ENCODE assay signal across 8 cellular contexts in the genomic region with DNA sequence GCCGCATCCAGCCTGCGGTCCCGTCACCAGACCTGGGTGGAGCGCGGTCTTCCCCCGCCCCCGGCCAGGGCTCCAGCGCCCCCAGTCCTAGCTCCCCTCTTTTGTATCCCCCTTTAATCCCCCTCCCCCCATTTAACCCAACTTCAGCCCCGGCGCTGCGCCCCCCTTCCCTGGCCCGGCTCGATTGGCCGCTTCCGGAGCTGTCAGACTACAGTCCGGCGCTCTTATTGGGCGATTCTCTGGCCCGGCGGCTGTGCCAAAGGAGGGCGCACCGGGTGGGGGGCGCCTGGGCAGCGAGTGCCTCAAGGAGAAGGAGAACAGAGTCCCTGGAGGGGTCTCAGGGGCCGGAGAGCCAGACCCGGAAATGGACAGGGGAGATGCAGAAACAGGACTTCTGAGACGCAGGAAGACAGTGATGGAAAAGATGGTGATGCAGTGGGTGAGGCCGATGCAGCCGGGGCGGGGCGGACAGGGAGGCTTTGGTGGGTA. TPM values are rescaled to one million over a fixed set of nuclear protein-coding genes. Genes with fewer than 3 reads are reported as not detected.
DNase-seq lines count a peak whose midpoint lies in the region; ATAC-seq and TF ChIP-seq lines count a peak whose summit lies in the region.

No MANE protein-coding gene starts in this region.

- no peak for ATAC-seq in RWPE2 (ENCODE audit: low read depth)
- ATAC-seq in HG02870 (IDR thresholded peaks at IDR 0.05; ENCODE audit: unreplicated experiment): no peak
- ATAC-seq in esophagus mucosa: no peak

- H3K36me3 ChIP-seq in BLaER1: no peaks in the 10 kb centered on the region
- no peaks in the 10 kb centered on the region for H3K36me3 ChIP-seq in RWPE2 (ENCODE audit: low read depth)
- no peaks in the 10 kb centered on the region for H3K36me3 ChIP-seq in neuronal stem cell (replicated peaks in 1 of 2; ENCODE audit: control insufficient read depth in 2 of 2, insufficient read depth in 2 of 2, low read length in 2 of 2)

- H4K20me1 ChIP-seq in BLaER1: no peaks in the 10 kb centered on the region

- H3K79me1 ChIP-seq in neuronal stem cell (ENCODE audit: low read depth, low read length): no peaks in the 10 kb centered on the region

- no CpG with 5 or more reads among the region's 31 CpGs for WGBS in neuronal stem cell (ENCODE audit: extremely low coverage in 2 of 2, insufficient read length in 2 of 2, insufficient replicate concordance in 1 of 2), 2 donors

- H3K23ac ChIP-seq in neuronal stem cell (ENCODE audit: low read depth, low read length, poor library complexity): no peak overlapping the region

- peak overlapping the region; percentile 97 for H3K18ac ChIP-seq in neuronal stem cell (ENCODE audit: low read length)

- H2BK5ac ChIP-seq in neuronal stem cell (ENCODE audit: low read length): no peak overlapping the region

- H4K91ac ChIP-seq in neuronal stem cell (ENCODE audit: low read depth, low read length, poor library complexity): no peak overlapping the region

- H3K27me3 ChIP-seq in BLaER1: peaks cover 54% of the 10 kb centered on the region
- peaks cover 55% of the 10 kb centered on the region for H3K27me3 ChIP-seq in RWPE2 (ENCODE audit: insufficient read depth, poor library complexity, severe bottlenecking)
- H3K27me3 ChIP-seq in neuronal stem cell (ENCODE audit: control insufficient read depth in 3 of 3, insufficient read depth in 3 of 3, low read depth in 1 of 3, low read length in 3 of 3): peaks cover 9 to 62% (median 35%) of the 10 kb centered on the region in 3 experiments

- no peak overlapping the region for H2BK120ac ChIP-seq in neuronal stem cell (ENCODE audit: low read depth, low read length)

- no peak overlapping the region for H3K27ac ChIP-seq in BLaER1
- no peak overlapping the region for H3K27ac ChIP-seq in RWPE2 (ENCODE audit: poor library complexity, severe bottlenecking)
- no peak overlapping the region for H3K27ac ChIP-seq in neuronal stem cell (replicated peaks; ENCODE audit: low read length)

- H3K4me2 ChIP-seq in BLaER1 (peak overlapping the region; percentile 100), neuronal stem cell (ENCODE audit: insufficient read depth, low read length, poor library complexity, severe bottlenecking) (peak overlapping the region; percentile 96)

- H4K8ac ChIP-seq in neuronal stem cell (ENCODE audit: low read depth, low read length): no peak overlapping the region

- H2AK5ac ChIP-seq in neuronal stem cell (ENCODE audit: low read depth, low read length): no peak overlapping the region

- H3K9me3 ChIP-seq in BLaER1: peaks cover 12% of the 10 kb centered on the region; the same call in 1 of the 2 replicates
- H3K9me3 ChIP-seq in RWPE2 (ENCODE audit: severe bottlenecking): no peaks in the 10 kb centered on the region
- H3K9me3 ChIP-seq in neuronal stem cell (replicated peaks in 1 of 2; ENCODE audit: control insufficient read depth in 2 of 2, insufficient read depth in 1 of 2, low read depth in 1 of 2, low read length in 2 of 2): peaks cover 0 to 2% of the 10 kb centered on the region in 2 donors

- no peak overlapping the region for H2BK15ac ChIP-seq in neuronal stem cell (ENCODE audit: low read length)

- H2AFZ ChIP-seq in neuronal stem cell (ENCODE audit: low read length): peak overlapping the region; percentile 100

- DNase-seq in RWPE2 (ENCODE audit: low spot score) (no peak), fibroblast of villous mesenchyme (ENCODE audit: low read depth) (no peak), neuronal stem cell (ENCODE audit: low spot score) (peak; percentile 60), hepatic stellate cell (ENCODE audit: low spot score) (no peak), inferior parietal cortex (ENCODE audit: extremely low spot score) (no peak)

- H3K9ac ChIP-seq in BLaER1: peak overlapping the region; percentile 62
- peak overlapping the region; percentile 74 for H3K9ac ChIP-seq in neuronal stem cell (ENCODE audit: low read depth, low read length, poor library complexity)

- TF ChIP-seq CTCF in RWPE2 (IDR thresholded peaks at IDR 0.05; ENCODE audit: poor library complexity, severe bottlenecking) (no peak), fibroblast of villous mesenchyme (IDR thresholded peaks at IDR 0.05; ENCODE audit: insufficient read depth, low read depth, low read length) (no peak)

- H3K4me3 ChIP-seq in BLaER1 (peak overlapping the region; percentile 71), RWPE2 (ENCODE audit: severe bottlenecking) (peak overlapping the region; percentile 34), fibroblast of villous mesenchyme (ENCODE audit: low read depth, low read length) (peak overlapping the region; percentile 57), neuronal stem cell (ENCODE audit: low read length in 2 of 2) (peak overlapping the region; percentile 55 to 89)

- no peak overlapping the region for H2BK12ac ChIP-seq in neuronal stem cell (ENCODE audit: low read length)

- no peak overlapping the region for H3K14ac ChIP-seq in neuronal stem cell (ENCODE audit: low read length)

- no peak overlapping the region for H3K4ac ChIP-seq in neuronal stem cell (ENCODE audit: low read length)

- peaks cover 19% of the 10 kb centered on the region for H3K4me1 ChIP-seq in BLaER1
- H3K4me1 ChIP-seq in RWPE2 (ENCODE audit: insufficient read depth, poor library complexity, severe bottlenecking): no peaks in the 10 kb centered on the region
- peaks cover 0 to 5% of the 10 kb centered on the region in 2 donors for H3K4me1 ChIP-seq in neuronal stem cell (ENCODE audit: control insufficient read depth in 2 of 2, insufficient read depth in 1 of 2, low read depth in 1 of 2, low read length in 2 of 2)

RNA-seq across cellular contexts. Expression of gene ADCY5, which starts 1.1 kb away (rescaled TPM):
- total RNA-seq in fibroblast of villous mesenchyme: 0.32 and 0.43 TPM in 2 replicates
- polyA plus RNA-seq in neuronal stem cell (2013, experiment 1 of 2): 2.2 TPM
- 2.2 TPM for polyA plus RNA-seq in neuronal stem cell (2013, experiment 2 of 2)
- total RNA-seq in esophagus mucosa: 2.7 TPM
